In the genomic region with DNA sequence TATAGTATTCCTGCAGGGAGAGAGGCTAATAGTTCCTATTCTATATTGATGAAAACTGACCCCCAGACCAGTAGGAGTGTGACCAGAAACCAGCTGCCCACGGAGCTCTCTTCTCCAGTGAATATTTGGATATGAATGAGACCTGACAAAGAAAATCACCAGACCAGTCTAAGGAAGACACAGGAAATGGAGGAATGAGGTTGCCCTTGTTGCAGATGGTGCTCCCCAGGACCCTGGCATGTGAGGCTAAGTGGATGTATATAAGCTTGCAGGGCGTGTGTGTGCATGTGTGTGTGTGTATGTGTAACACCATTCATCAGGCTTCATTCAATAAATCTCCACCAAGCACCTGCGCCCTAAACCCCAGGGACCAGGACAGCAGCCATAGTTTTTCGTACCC, we compare ENCODE assay signal across 26 cellular contexts. TPM values are rescaled to one million over a fixed set of nuclear protein-coding genes. Genes with fewer than 3 reads are reported as not detected.
DNase-seq lines count a peak whose midpoint lies in the region; ATAC-seq and TF ChIP-seq lines count a peak whose summit lies in the region.
"Had no signal": no experiment of that assay in that cellular context is flagged by ENCODE, and none has a peak within 500 bp of the region (broad histone marks: within the 10 kb centered on the region; RNA-seq: fewer than 3 reads in every experiment).

No MANE protein-coding gene starts in this region.

- no peaks in the 10 kb centered on the region for H3K9me3 Mint-ChIP-seq in T-helper 2 cell treated with Interferon-gamma antibody and Interleukin-4, amounts not matched to agents 5 μg/mL and 100 μg/mL, for 36 hours
- no peaks in the 10 kb centered on the region for H3K9me3 Mint-ChIP-seq in endodermal cell
- H3K9me3 Mint-ChIP-seq in activated naive CD4-positive, alpha-beta T cell treated with anti-CD3 and anti-CD28 coated beads, Interleukin-2, amount 50 U/mL, for 72 hours = no peaks in the 10 kb centered on the region
- H3K9me3 Mint-ChIP-seq: activated CD4-positive, alpha-beta T cell treated with anti-CD3 and anti-CD28 coated beads, Interleukin-2, amount 10 ng/mL, durations not matched to agents 24 days and 14 days; activated naive CD8-positive, alpha-beta T cell treated with anti-CD3 and anti-CD28 coated beads, Interleukin-2, amount 50 U/mL, for 24 hours; IgD-negative memory B cell; mesothelial cell of epicardium; neural crest cell had no signal

- H3K36me3 ChIP-seq in endodermal cell (ENCODE audit: control insufficient read depth, insufficient read depth, low read length) (no peaks in the 10 kb centered on the region), smooth muscle cell (ENCODE audit: low read depth) (no peaks in the 10 kb centered on the region)
- H3K36me3 ChIP-seq: breast epithelium, heart right ventricle, MG63, right lobe of liver, SJSA1, upper lobe of right lung had no signal

- H3K4me3 ChIP-seq in endodermal cell (ENCODE audit: low read length) (no peak overlapping the region), smooth muscle cell (no peak overlapping the region)
- H3K4me3 ChIP-seq: breast epithelium, heart right ventricle, MG63, right lobe of liver, SJSA1, upper lobe of right lung had no signal

- H3K4me3 Mint-ChIP-seq in T-helper 2 cell treated with Interferon-gamma antibody and Interleukin-4, amounts not matched to agents 5 μg/mL and 100 μg/mL, for 36 hours = peak overlapping the region; percentile 51
- H3K4me3 Mint-ChIP-seq in endodermal cell = no peak overlapping the region
- H3K4me3 Mint-ChIP-seq: activated CD4-positive, alpha-beta T cell treated with anti-CD3 and anti-CD28 coated beads, Interleukin-2, amount 10 ng/mL, durations not matched to agents 24 days and 14 days; activated naive CD8-positive, alpha-beta T cell treated with anti-CD3 and anti-CD28 coated beads, Interleukin-2, amount 50 U/mL, for 24 hours; IgD-negative memory B cell; mesothelial cell of epicardium; neural crest cell had no signal

- peak overlapping the region; percentile 39 for H3K4me2 ChIP-seq in smooth muscle cell

- H3K4me1 Mint-ChIP-seq in T-helper 2 cell treated with Interferon-gamma antibody and Interleukin-4, amounts not matched to agents 5 μg/mL and 100 μg/mL, for 36 hours (ENCODE audit: low read depth) = peaks cover 30% of the 10 kb centered on the region
- H3K4me1 Mint-ChIP-seq in endodermal cell = peaks cover 19% of the 10 kb centered on the region
- H3K4me1 Mint-ChIP-seq: IgD-negative memory B cell had no signal

- DNase-seq in T-helper 2 cell treated with Interferon-gamma antibody and Interleukin-4, amounts not matched to agents 5 μg/mL and 100 μg/mL, for 36 hours (ENCODE audit: low spot score) = no peak
- DNase-seq in T-helper 2 cell (no peak), NCI-H69 (lab: John Stamatoyannopoulos, UW) (peak; percentile 94), endodermal cell (no peak), smooth muscle cell (lab: John Stamatoyannopoulos, UW; ENCODE audit: unreplicated experiment) (no peak), ecto neural progenitor cell (ENCODE audit: low spot score) (no peak)
- DNase-seq in activated naive CD4-positive, alpha-beta T cell treated with anti-CD3 and anti-CD28 coated beads, Interleukin-2, amount 50 U/mL, for 72 hours (ENCODE audit: low spot score in 2 of 2) = no peak
- DNase-seq: activated effector memory CD4-positive, alpha-beta T cell treated with Interleukin-2 at 50 U/mL for 16 hours; activated naive CD8-positive, alpha-beta T cell treated with anti-CD3 and anti-CD28 coated beads, Interleukin-2, amount 50 U/mL, for 24 hours; cortex of kidney; H7; heart right ventricle; NCI-H1694 treated with DMSO at 0.1 percent for 48 hours; NCI-H446 treated with DMSO at 0.1 percent for 48 hours; right lobe of liver had no signal

- H3K79me2 ChIP-seq in smooth muscle cell (ENCODE audit: low read depth) = no peaks in the 10 kb centered on the region

- peaks cover 10% of the 10 kb centered on the region for H3K4me1 ChIP-seq in endodermal cell (ENCODE audit: control insufficient read depth, insufficient read depth, low read length)
- H3K4me1 ChIP-seq in smooth muscle cell (ENCODE audit: low read depth) = peaks cover 27% of the 10 kb centered on the region
- H3K4me1 ChIP-seq: right lobe of liver had no signal

- 64 to 82% methylated on average over 3 of the region's 4 CpGs for WGBS in endodermal cell (ENCODE audit: insufficient coverage in 1 of 2, insufficient read length in 1 of 2), 2 experiments
- 86% methylated on average over 4 of the region's 4 CpGs for WGBS in smooth muscle cell (ENCODE audit: low lambda C conversion rate)

- no peaks in the 10 kb centered on the region for H3K36me3 Mint-ChIP-seq in T-helper 2 cell treated with Interferon-gamma antibody and Interleukin-4, amounts not matched to agents 5 μg/mL and 100 μg/mL, for 36 hours (ENCODE audit: low read depth)
- no peaks in the 10 kb centered on the region for H3K36me3 Mint-ChIP-seq in endodermal cell (ENCODE audit: low read depth)
- no peaks in the 10 kb centered on the region for H3K36me3 Mint-ChIP-seq in activated naive CD4-positive, alpha-beta T cell treated with anti-CD3 and anti-CD28 coated beads, Interleukin-2, amount 50 U/mL, for 72 hours
- H3K36me3 Mint-ChIP-seq: mesothelial cell of epicardium had no signal

- H3F3A ChIP-seq in smooth muscle cell (ENCODE audit: low read depth) = peaks cover 28% of the 10 kb centered on the region

- H3K9me3 ChIP-seq in endodermal cell (ENCODE audit: control insufficient read depth, low read length) = no peaks in the 10 kb centered on the region
- no peaks in the 10 kb centered on the region for H3K9me3 ChIP-seq in smooth muscle cell (replicated peaks; ENCODE audit: low read depth)
- H3K9me3 ChIP-seq: breast epithelium, MG63, right lobe of liver, SJSA1, upper lobe of right lung had no signal

- peak overlapping the region; percentile 63 for H3K27ac ChIP-seq in endodermal cell (ENCODE audit: low read depth, low read length)
- peak overlapping the region; percentile 96 for H3K27ac ChIP-seq in smooth muscle cell (ENCODE audit: low read depth)
- H3K27ac ChIP-seq: right lobe of liver, SJSA1, VCaP had no signal

- ATAC-seq in HG02970 (IDR thresholded peaks at IDR 0.05; ENCODE audit: low FRiP score, unreplicated experiment) = no peak
- ATAC-seq in activated naive CD4-positive, alpha-beta T cell treated with anti-CD3 and anti-CD28 coated beads, Interleukin-2, amount 50 U/mL, for 72 hours = no peak
- ATAC-seq: heart right ventricle, right lobe of liver had no signal

- H3K9ac ChIP-seq in endodermal cell (ENCODE audit: extremely low read depth, low read length, poor library complexity, severe bottlenecking) = no peak overlapping the region
- no peak overlapping the region for H3K9ac ChIP-seq in smooth muscle cell (ENCODE audit: low read depth)

- H3K27me3 Mint-ChIP-seq in T-helper 2 cell treated with Interferon-gamma antibody and Interleukin-4, amounts not matched to agents 5 μg/mL and 100 μg/mL, for 36 hours (ENCODE audit: low read depth) = peaks cover 14% of the 10 kb centered on the region
- H3K27me3 Mint-ChIP-seq in endodermal cell (ENCODE audit: insufficient read depth) = peaks cover 10% of the 10 kb centered on the region

- no peaks in the 10 kb centered on the region for H4K20me1 ChIP-seq in smooth muscle cell (ENCODE audit: low read depth)

- H3K27me3 ChIP-seq in endodermal cell (ENCODE audit: control insufficient read depth, insufficient read depth, low read length, poor library complexity, severe bottlenecking) = no peaks in the 10 kb centered on the region
- H3K27me3 ChIP-seq in smooth muscle cell (ENCODE audit: low read depth) = no peaks in the 10 kb centered on the region
- H3K27me3 ChIP-seq: breast epithelium, heart right ventricle, MG63, right lobe of liver, SJSA1, upper lobe of right lung had no signal

- H3K27ac Mint-ChIP-seq in T-helper 2 cell treated with Interferon-gamma antibody and Interleukin-4, amounts not matched to agents 5 μg/mL and 100 μg/mL, for 36 hours = no peak overlapping the region
- no peak overlapping the region for H3K27ac Mint-ChIP-seq in endodermal cell
- peak overlapping the region in 1 of 2 donors; percentile 14 for H3K27ac Mint-ChIP-seq in activated naive CD4-positive, alpha-beta T cell treated with anti-CD3 and anti-CD28 coated beads, Interleukin-2, amount 50 U/mL, for 72 hours
- H3K27ac Mint-ChIP-seq: activated naive CD8-positive, alpha-beta T cell treated with anti-CD3 and anti-CD28 coated beads, Interleukin-2, amount 50 U/mL, for 24 hours; IgD-negative memory B cell had no signal

- no peak overlapping the region for H2AFZ ChIP-seq in smooth muscle cell (ENCODE audit: low read depth)

- TF ChIP-seq CTCF in endodermal cell (conservative IDR thresholded peaks at IDR 0.05) = no peak
- no peak for TF ChIP-seq CTCF in smooth muscle cell (IDR thresholded peaks at IDR 0.05; ENCODE audit: borderline replicate concordance, insufficient read depth, poor library complexity, severe bottlenecking)

RNA-seq across cellular contexts. Expression of a gene that starts 14.4 kb away (rescaled TPM):
- total RNA-seq in endodermal cell (10 to 100 TPM in 1 of 2 donors, 1 to 10 TPM in 1; 9.6 to 15.8 TPM), smooth muscle cell (87.8 and 130 TPM in 2 replicates)
- polyA plus RNA-seq in endodermal cell (2013, experiment 1 of 2) = 26.6 TPM
- polyA plus RNA-seq in endodermal cell (2013, experiment 2 of 2) = 25.3 TPM
- 340 and 343 TPM in 2 replicates for polyA plus RNA-seq in smooth muscle cell
- total RNA-seq in activated naive CD4-positive, alpha-beta T cell treated with anti-CD3 and anti-CD28 coated beads, Interleukin-2, amount 50 U/mL, for 72 hours = 10 to 100 TPM in 1 of 2 donors, 1 to 10 TPM in 1; 5.7 to 13.0 TPM

RNA-seq across cellular contexts. Expression of a gene that starts 33.0 kb away (rescaled TPM):
- total RNA-seq in endodermal cell (under 1 TPM in 1 of 2 donors, not detected in 1; 0.66 TPM), smooth muscle cell (1.7 and 1.9 TPM in 2 replicates)
- polyA plus RNA-seq in endodermal cell (2013, experiment 1 of 2) = 12.6 TPM
- 7.7 TPM for polyA plus RNA-seq in endodermal cell (2013, experiment 2 of 2)
- polyA plus RNA-seq in smooth muscle cell = 8.0 and 13.8 TPM in 2 replicates
- not detected for total RNA-seq in activated naive CD4-positive, alpha-beta T cell treated with anti-CD3 and anti-CD28 coated beads, Interleukin-2, amount 50 U/mL, for 72 hours
- total RNA-seq: activated CD4-positive, alpha-beta T cell treated with anti-CD3 and anti-CD28 coated beads, Interleukin-2, amount 10 ng/mL, durations not matched to agents 24 days and 14 days; SJSA1; T-helper 2 cell treated with Interferon-gamma antibody and Interleukin-4, amounts not matched to agents 100 ng/mL and 5 ng/mL, for 36 hours had no signal
- polyA plus RNA-seq: IgD-negative memory B cell had no signal

RNA-seq across cellular contexts. Expression of a gene that starts 52.4 kb away (rescaled TPM):
- total RNA-seq in endodermal cell (10 to 100 TPM; 16.1 to 17.7 TPM), smooth muscle cell (317 and 345 TPM in 2 replicates)
- 16.1 TPM for polyA plus RNA-seq in endodermal cell (2013, experiment 1 of 2)
- 21.3 TPM for polyA plus RNA-seq in endodermal cell (2013, experiment 2 of 2)
- 202 and 215 TPM in 2 replicates for polyA plus RNA-seq in smooth muscle cell
- 10 to 100 TPM; 13.2 to 57.6 TPM for total RNA-seq in activated naive CD4-positive, alpha-beta T cell treated with anti-CD3 and anti-CD28 coated beads, Interleukin-2, amount 50 U/mL, for 72 hours

RNA-seq across cellular contexts. Expression of a gene that starts 55.4 kb away (rescaled TPM):
- total RNA-seq in endodermal cell (10 to 100 TPM; 13.5 to 13.6 TPM), smooth muscle cell (8.8 and 17.6 TPM in 2 replicates)
- 1.2 TPM for polyA plus RNA-seq in endodermal cell (2013, experiment 1 of 2)
- polyA plus RNA-seq in endodermal cell (2013, experiment 2 of 2) = 0.62 TPM
- polyA plus RNA-seq in smooth muscle cell = 6.9 and 15.1 TPM in 2 replicates
- not detected for total RNA-seq in activated naive CD4-positive, alpha-beta T cell treated with anti-CD3 and anti-CD28 coated beads, Interleukin-2, amount 50 U/mL, for 72 hours
- total RNA-seq: activated CD4-positive, alpha-beta T cell treated with anti-CD3 and anti-CD28 coated beads, Interleukin-2, amount 10 ng/mL, durations not matched to agents 24 days and 14 days; neural crest cell; SJSA1; T-helper 2 cell treated with Interferon-gamma antibody and Interleukin-4, amounts not matched to agents 100 ng/mL and 5 ng/mL, for 36 hours had no signal
- polyA plus RNA-seq: IgD-negative memory B cell had no signal
